8 cellular contexts compared by ENCODE assay signal in the genomic region with DNA sequence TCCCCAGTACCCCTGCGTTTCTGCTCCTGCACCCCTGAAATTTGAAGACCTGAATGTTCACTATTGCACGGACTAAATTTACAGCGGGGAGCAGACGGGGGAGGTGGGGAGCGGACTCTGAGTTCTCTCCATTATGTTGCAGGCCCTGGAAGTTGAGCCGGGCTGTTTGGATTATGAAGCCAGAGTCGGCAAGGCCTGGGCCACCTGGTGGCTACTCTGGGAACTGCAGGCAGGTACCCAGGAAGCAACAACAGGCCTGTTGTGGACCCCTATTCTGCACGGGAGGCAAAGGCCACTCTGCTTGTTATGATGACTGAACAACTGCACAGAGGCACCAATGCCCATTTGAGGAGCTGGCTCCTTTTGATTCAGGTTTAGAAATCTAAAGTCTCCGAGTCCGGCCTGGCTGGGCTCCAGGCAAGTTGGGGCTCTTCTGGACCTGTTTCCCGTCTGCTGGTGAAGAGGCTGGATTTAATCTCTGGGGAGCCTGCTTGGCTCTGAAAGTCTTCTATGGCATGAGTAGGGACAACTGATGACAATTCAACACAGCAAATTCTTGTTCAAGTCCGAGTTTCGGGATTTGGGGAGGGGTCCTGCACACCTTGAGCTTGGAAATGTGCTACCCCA. TPM values are rescaled to one million over a fixed set of nuclear protein-coding genes. Genes with fewer than 3 reads are reported as not detected.
DNase-seq lines count a peak whose midpoint lies in the region; ATAC-seq, FAIRE-seq and TF ChIP-seq lines count a peak whose summit lies in the region.

No MANE protein-coding gene starts in this region.

- POLR2A ChIA-PET in endothelial cell of umbilical vein (lab: Charles Lee): no interaction called here

- no peaks in the 10 kb centered on the region for H3K27me3 ChIP-seq in endothelial cell of umbilical vein (ENCODE audit: control insufficient read depth in 2 of 2, insufficient read depth in 2 of 2, low read length in 2 of 2)

- H2AFZ ChIP-seq in endothelial cell of umbilical vein (ENCODE audit: low read depth, low read length): no peak overlapping the region

- dilution Hi-C loops in endothelial cell of umbilical vein (cut with MboI; ENCODE audit: extremely low pct_ligation_motif_present, low sequenced_read_pairs): no loop called here

- H3K27ac ChIP-seq in endothelial cell of umbilical vein (ENCODE audit: insufficient read depth, low read depth, low read length): no peak overlapping the region

- no peaks in the 10 kb centered on the region for H3K9me1 ChIP-seq in endothelial cell of umbilical vein (replicated peaks; ENCODE audit: control insufficient read depth, extremely low read depth, insufficient read depth, low read length)

- H3K4me3 Mint-ChIP-seq in activated CD8-positive, alpha-beta memory T cell treated with anti-CD3 and anti-CD28 coated beads, Interleukin-2, amount 10 ng/mL, durations not matched to agents 7 days and 5 days: no peak overlapping the region

- no peaks in the 10 kb centered on the region for H3K4me1 Mint-ChIP-seq in activated CD8-positive, alpha-beta memory T cell treated with anti-CD3 and anti-CD28 coated beads, Interleukin-2, amount 10 ng/mL, durations not matched to agents 7 days and 5 days

- peak; percentile 46 for ATAC-seq in GM18909 (IDR thresholded peaks at IDR 0.05; ENCODE audit: poor library complexity, unreplicated experiment)
- peak; percentile 70 for ATAC-seq in activated CD8-positive, alpha-beta memory T cell treated with anti-CD3 and anti-CD28 coated beads, Interleukin-2, amount 10 ng/mL, durations not matched to agents 7 days and 5 days
- no peak for ATAC-seq in GM19035 (IDR thresholded peaks at IDR 0.05; ENCODE audit: unreplicated experiment)

- H3K79me2 ChIP-seq in endothelial cell of umbilical vein (ENCODE audit: control insufficient read depth, insufficient read depth, low read length): no peaks in the 10 kb centered on the region

- FAIRE-seq in endothelial cell of umbilical vein (lab: Jason Lieb, UNC): peak; percentile 54

- no peak overlapping the region for H3K27ac Mint-ChIP-seq in activated CD8-positive, alpha-beta memory T cell treated with anti-CD3 and anti-CD28 coated beads, Interleukin-2, amount 10 ng/mL, durations not matched to agents 7 days and 5 days

- H4K20me1 ChIP-seq in endothelial cell of umbilical vein (replicated peaks; ENCODE audit: control insufficient read depth, extremely low read depth, insufficient read depth, low read length): no peaks in the 10 kb centered on the region

- CTCF ChIA-PET in activated CD8-positive, alpha-beta memory T cell treated with anti-CD3 and anti-CD28 coated beads, Interleukin-2, amount 10 ng/mL, durations not matched to agents 7 days and 5 days (lab: Charles Lee): interaction anchor here (0.6 to 1.1 kb wide), 3 partner anchors 14 to 212 kb away, joined by 3 read pairs; no protein-coding TSS in a partner anchor
- CTCF ChIA-PET in endothelial cell of umbilical vein (lab: Charles Lee): interaction anchor here (0.8 to 0.9 kb wide), 3 partner anchors 20 to 780 kb away, joined by 3 read pairs; no protein-coding TSS in a partner anchor

- BruUV-seq in endothelial cell of umbilical vein (replicated peaks; lab: Mats Ljungman, UMichigan): no TSS peak

- no peaks in the 10 kb centered on the region for H3K36me3 ChIP-seq in endothelial cell of umbilical vein (ENCODE audit: control insufficient read depth in 2 of 2, extremely low read depth in 1 of 2, insufficient read depth in 2 of 2, low read length in 2 of 2)

- peaks cover 26% of the 10 kb centered on the region for H3K27me3 Mint-ChIP-seq in activated CD8-positive, alpha-beta memory T cell treated with anti-CD3 and anti-CD28 coated beads, Interleukin-2, amount 10 ng/mL, durations not matched to agents 7 days and 5 days

- H3K4me3 ChIP-seq in endothelial cell of umbilical vein (replicated peaks in 1 of 3; ENCODE audit: insufficient read depth in 1 of 3, low read depth in 1 of 3, low read length in 3 of 3): no peak overlapping the region

- DNase-seq in AG20443 (ENCODE audit: low spot score): peak; percentile 84
- DNase-seq in NCI-H2227 (lab: John Stamatoyannopoulos, UW; ENCODE audit: unreplicated experiment): peak; percentile 73
- DNase-seq in activated CD8-positive, alpha-beta memory T cell treated with anti-CD3 and anti-CD28 coated beads, Interleukin-2, amount 10 ng/mL, durations not matched to agents 7 days and 5 days: peak; percentile 78
- DNase-seq in endothelial cell of umbilical vein (ENCODE audit: low read depth, low spot score): peak; percentile 38
- DNase-seq in mucosa of gallbladder (ENCODE audit: low spot score): peak; percentile 72
- DNase-seq in stimulated activated CD8-positive, alpha-beta memory T cell treated with anti-CD3 and anti-CD28 coated beads, Interleukin-4, amount 100 ng/mL, for 4 hours (ENCODE audit: low read depth in 2 of 2, low spot score in 1 of 2): peak; percentile 34 to 68

- no peaks in the 10 kb centered on the region for H3K36me3 Mint-ChIP-seq in activated CD8-positive, alpha-beta memory T cell treated with anti-CD3 and anti-CD28 coated beads, Interleukin-2, amount 10 ng/mL, durations not matched to agents 7 days and 5 days

- H3K4me1 ChIP-seq in endothelial cell of umbilical vein (ENCODE audit: control insufficient read depth, extremely low read depth, insufficient read depth, low read length): no peaks in the 10 kb centered on the region

- peak; percentile 89 to 96 for TF ChIP-seq CTCF in endothelial cell of umbilical vein (IDR thresholded peaks at IDR 0.05; ENCODE audit: extremely low read depth in 1 of 2, insufficient read depth in 1 of 2, low read depth in 1 of 2, low read length in 2 of 2)

- no peak overlapping the region for H3K4me2 ChIP-seq in endothelial cell of umbilical vein (ENCODE audit: insufficient read depth, low read length)

- no peak for TF ChIP-seq POLR2A in endothelial cell of umbilical vein (IDR thresholded peaks at IDR 0.05; ENCODE audit: low read depth, low read length)

- H3K9ac ChIP-seq in endothelial cell of umbilical vein (replicated peaks; ENCODE audit: extremely low read depth, insufficient read depth, low read length): no peak overlapping the region

- intact Hi-C loops in endothelial cell of umbilical vein (cut with micrococcal nuclease): loop anchor here (1.0 to 5.0 kb wide), 2 partner anchors 238 to 776 kb away; a partner anchor contains a TSS

- no peaks in the 10 kb centered on the region for H3K9me3 Mint-ChIP-seq in activated CD8-positive, alpha-beta memory T cell treated with anti-CD3 and anti-CD28 coated beads, Interleukin-2, amount 10 ng/mL, durations not matched to agents 7 days and 5 days (ENCODE audit: low read depth)

- H3K9me3 ChIP-seq in endothelial cell of umbilical vein (replicated peaks; ENCODE audit: control insufficient read depth, insufficient read depth, low read length): no peaks in the 10 kb centered on the region

TF ChIP-seq in endothelial cell of umbilical vein, 7 proteins besides CTCF, POLR2A, EP300 and RAD21:
- TF ChIP-seq JUN (IDR thresholded peaks at IDR 0.05; ENCODE audit: borderline replicate concordance, insufficient read depth, insufficient read length, low read depth) (no peak), MYC (IDR thresholded peaks at IDR 0.05; ENCODE audit: low read depth, low read length) (no peak), FOS (IDR thresholded peaks at IDR 0.05; ENCODE audit: borderline replicate concordance, insufficient read depth, low read length) (no peak), GATA2 (IDR thresholded peaks at IDR 0.05; ENCODE audit: insufficient read depth, insufficient read length, low read depth, low read length) (no peak), EZH2 (IDR thresholded peaks at IDR 0.05; ENCODE audit: borderline replicate concordance, low read depth, low read length, severe bottlenecking) (no peak), POLR2AphosphoS5 (IDR thresholded peaks at IDR 0.05; ENCODE audit: insufficient read depth, low read depth, low read length) (no peak)
- TF ChIP-seq, protein P1, sequence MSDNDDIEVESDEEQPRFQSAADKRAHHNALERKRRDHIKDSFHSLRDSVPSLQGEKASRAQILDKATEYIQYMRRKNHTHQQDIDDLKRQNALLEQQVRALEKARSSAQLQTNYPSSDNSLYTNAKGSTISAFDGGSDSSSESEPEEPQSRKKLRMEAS (IDR thresholded peaks at IDR 0.05; ENCODE audit: insufficient read depth, insufficient read length): no peak

RNA-seq across cellular contexts. Expression of a gene that starts 34.1 kb away (rescaled TPM):
- not detected for total RNA-seq in activated CD8-positive, alpha-beta memory T cell treated with anti-CD3 and anti-CD28 coated beads, Interleukin-2, amount 10 ng/mL, durations not matched to agents 7 days and 5 days
- total RNA-seq in endothelial cell of umbilical vein (not detected in 2 replicates), mucosa of gallbladder (not detected)
- polyA plus RNA-seq in endothelial cell of umbilical vein: not detected in 2 replicates
- not detected in 2 replicates for polyA plus RNA-seq in endothelial cell of umbilical vein (2011; cell fraction: cytosol; rRNA removed)
- not detected in 2 replicates for polyA plus RNA-seq in endothelial cell of umbilical vein (2011; cell fraction: nucleus; rRNA removed)
- not detected in 2 replicates for polyA plus RNA-seq in endothelial cell of umbilical vein (2012)
- not detected in 2 replicates for polyA minus RNA-seq in endothelial cell of umbilical vein
- not detected for polyA minus RNA-seq in endothelial cell of umbilical vein (2011; cell fraction: cytosol; rRNA and poly(A)+ RNA removed)
- not detected in 2 replicates for polyA minus RNA-seq in endothelial cell of umbilical vein (2011; cell fraction: nucleus; rRNA and poly(A)+ RNA removed)
